ENCODE assay signal across 11 cellular contexts in the genomic region with DNA sequence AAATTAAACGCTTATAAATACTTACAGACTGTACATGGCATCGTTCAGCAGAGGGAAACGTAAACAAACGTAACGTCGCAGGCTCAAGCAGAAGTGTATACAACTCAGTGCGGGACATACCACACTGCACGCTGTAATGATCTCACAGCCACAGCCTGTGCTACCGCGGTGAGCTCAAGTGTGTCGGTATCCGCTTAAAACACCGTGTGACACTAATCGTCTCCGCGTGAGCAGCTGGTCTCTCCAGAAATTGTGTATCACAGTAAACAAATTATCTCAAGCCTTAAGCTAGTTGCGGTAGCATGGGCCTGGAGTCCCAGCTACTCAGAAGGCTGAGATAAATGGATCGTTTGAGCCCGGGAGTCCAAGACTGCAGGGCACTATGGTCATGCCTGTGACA.
DNase-seq lines count a peak whose midpoint lies in the region; ATAC-seq, FAIRE-seq and TF ChIP-seq lines count a peak whose summit lies in the region.
"Had no signal": no experiment of that assay in that cellular context is flagged by ENCODE, and none has a peak within 500 bp of the region (broad histone marks: within the 10 kb centered on the region; RNA-seq: fewer than 3 reads in every experiment).

No MANE protein-coding gene starts in this region.

- H3K9ac ChIP-seq in GM12878 (ENCODE audit: control insufficient read depth, insufficient read depth, low read length), result no peak overlapping the region

- intact Hi-C loops in GM12878 (cut with micrococcal nuclease; ENCODE audit: unreplicated experiment) (no loop called here), sigmoid colon (cut with DNase I) (no loop called here)

- 4% methylated on average over 19 of the region's 19 CpGs for WGBS in GM12878 (ENCODE audit: insufficient coverage, insufficient replicate concordance, low lambda C conversion rate, missing lambda C conversion rate)
- WGBS in sigmoid colon, 2 donors, result 62 to 85% methylated on average over 19 of the region's 19 CpGs

- RAD21 ChIA-PET in GM12878 (lab: Charles Lee; ENCODE audit: unreplicated experiment), result no interaction called here

- CTCF ChIA-PET in GM12878 (lab: Yijun Ruan, JAX), result interaction anchor here (0.7 to 1.3 kb wide), 2 partner anchors 15 to 182 kb away, joined by 3 read pairs; no protein-coding TSS in a partner anchor

- TF ChIP-seq CTCF in GM12878 (IDR thresholded peaks at IDR 0.05 in 2 of 3, conservative IDR thresholded peaks at IDR 0.05 in 1 of 3; ENCODE audit: control insufficient read depth in 2 of 3, extremely low read depth in 1 of 3, insufficient read depth in 1 of 3, low read depth in 3 of 3, low read length in 3 of 3) (no peak), sigmoid colon (IDR thresholded peaks at IDR 0.05) (no peak)

- peaks cover 97% of the 10 kb centered on the region for H3K79me2 ChIP-seq in GM12878 (ENCODE audit: control insufficient read depth, insufficient read depth, low read length)

- TF ChIP-seq EP300 in GM12878 (IDR thresholded peaks at IDR 0.05; ENCODE audit: borderline replicate concordance in 1 of 2, control insufficient read depth in 1 of 2, low read depth in 2 of 2, low read length in 2 of 2) (no peak), sigmoid colon (IDR thresholded peaks at IDR 0.05) (peak in 3 of 4 donors; percentile 31 to 83 (median 42))

- in situ Hi-C loops in GM12878 (cut with MboI), result no loop called here

- H3K4me3 ChIP-seq in GM12878, result no peak overlapping the region
- no peak overlapping the region for H3K4me3 ChIP-seq in sigmoid colon
- H3K4me3 ChIP-seq: prostate gland had no signal

- H3K9me3 ChIP-seq in GM12878 (replicated peaks; ENCODE audit: control insufficient read depth, insufficient read depth, low read length), result peaks cover 10% of the 10 kb centered on the region
- H3K9me3 ChIP-seq in sigmoid colon, result no peaks in the 10 kb centered on the region
- H3K9me3 ChIP-seq: prostate gland had no signal

- H3K27me3 ChIP-seq in GM12878 (replicated peaks in 1 of 2; ENCODE audit: control insufficient read depth in 2 of 2, insufficient read depth in 2 of 2, low read length in 1 of 2) (no peaks in the 10 kb centered on the region), sigmoid colon (no peaks in the 10 kb centered on the region)

- H3K36me3 ChIP-seq in GM12878 (ENCODE audit: control insufficient read depth in 2 of 2, insufficient read depth in 2 of 2, low read length in 1 of 2) (peaks cover 12 to 16% of the 10 kb centered on the region in 2 experiments), sigmoid colon (no peaks in the 10 kb centered on the region)
- H3K36me3 ChIP-seq: prostate gland had no signal

- POLR2A ChIA-PET in GM12878 (lab: Charles Lee), result no interaction called here

- SMC1A ChIA-PET in GM12878 (lab: Charles Lee; ENCODE audit: uncharacterized antibody, unreplicated experiment), result interaction anchor here (1.0 to 1.4 kb wide), 2 partner anchors 10 to 45 kb away, joined by 4 read pairs; no protein-coding TSS in a partner anchor

- no TSS peak for BruUV-seq in GM12878 (replicated peaks; lab: Mats Ljungman, UMichigan)

- H3K4me2 ChIP-seq in GM12878 (ENCODE audit: control insufficient read depth, insufficient read depth), result peak overlapping the region; percentile 21

- H4K20me1 ChIP-seq in GM12878 (ENCODE audit: control insufficient read depth, insufficient read depth), result peaks cover 34% of the 10 kb centered on the region

- H2AFZ ChIP-seq in GM12878 (ENCODE audit: control insufficient read depth, low read depth, low read length), result no peak overlapping the region

- H3K27ac ChIP-seq in GM12878 (ENCODE audit: control insufficient read depth, insufficient read depth) (no peak overlapping the region), sigmoid colon (peak overlapping the region in 2 of 4 donors; percentile 52 to 61)
- H3K27ac ChIP-seq: prostate gland had no signal

- ATAC-seq in HG03571 (IDR thresholded peaks at IDR 0.05; ENCODE audit: unreplicated experiment) (peak; percentile 67), GM12878 (peak; percentile 92)

- TF ChIP-seq POLR2A in GM12878 (IDR thresholded peaks at IDR 0.05; ENCODE audit: low read depth, low read length) (no peak), sigmoid colon (IDR thresholded peaks at IDR 0.05) (no peak)

- peak; percentile 18 to 29 for DNase-seq in SHP77 (lab: John Stamatoyannopoulos, UW)
- no peak for DNase-seq in SHP77 treated with DMSO at 0.1 percent for 48 hours (lab: John Stamatoyannopoulos, UW)
- no peak for DNase-seq in GM12878 (ENCODE audit: low read depth, low spot score)
- DNase-seq in sigmoid colon, result no peak
- DNase-seq in AG08396 (ENCODE audit: low spot score), result no peak
- no peak for DNase-seq in globus pallidus (ENCODE audit: low spot score)
- DNase-seq in hepatic stellate cell (ENCODE audit: low spot score), result no peak
- DNase-seq: NCI-H1436, T-helper 1 cell had no signal

- peaks cover 13% of the 10 kb centered on the region for H3K4me1 ChIP-seq in GM12878 (ENCODE audit: control insufficient read depth, insufficient read depth, low read length)
- peaks cover 0 to 57% (median 38%) of the 10 kb centered on the region in 4 donors for H3K4me1 ChIP-seq in sigmoid colon
- H3K4me1 ChIP-seq: prostate gland had no signal

- FAIRE-seq in GM12878 (lab: Jason Lieb, UNC), result peak; percentile 70

- no peak for TF ChIP-seq RAD21 in GM12878 (IDR thresholded peaks at IDR 0.05; ENCODE audit: insufficient read depth, low read depth, low read length)

TF ChIP-seq in GM12878, 131 proteins besides CTCF, POLR2A, EP300 and RAD21:
- TF ChIP-seq JUNB (IDR thresholded peaks at IDR 0.05) (no peak), CREB1 (IDR thresholded peaks at IDR 0.05; ENCODE audit: low read depth) (peak; percentile 67; the same call in 1 of the 2 replicates), TBL1XR1 (IDR thresholded peaks at IDR 0.05; ENCODE audit: low read depth, low read length) (no peak), RUNX3 (IDR thresholded peaks at IDR 0.05; ENCODE audit: low read length) (peak; percentile 65), BHLHE40 (IDR thresholded peaks at IDR 0.05; ENCODE audit: borderline replicate concordance in 1 of 2, low read depth in 2 of 2, low read length in 1 of 2) (peak; percentile 57 to 69; a peak in 3 of 4 replicates), CBX5 (IDR thresholded peaks at IDR 0.05; ENCODE audit: low read depth) (no peak), CREM (IDR thresholded peaks at IDR 0.05; ENCODE audit: low read depth) (0 out of 2 replicates have a peak, but pooled peaks have one; percentile 36), RAD51 (IDR thresholded peaks at IDR 0.05) (no peak)
TF ChIP-seq in GM12878: peak in this region for 4.

Comparison
In these comparisons a context has a peak if more than half of its experiments do, and no peak if none do; other contexts are left out.
1. DNase-seq: peak in SHP77 (2 of 2); none in SHP77 treated with DMSO at 0.1 percent for 48 hours (single experiment), GM12878 (single experiment), sigmoid colon (single experiment), AG08396 (single experiment), globus pallidus (single experiment) and hepatic stellate cell (single experiment).